In genomic region chr5:33725846-33726245, GRCh38 we compare ENCODE assay signal across 28 cellular contexts.
DNase-seq lines count a peak whose midpoint lies in the region; ATAC-seq and TF ChIP-seq lines count a peak whose summit lies in the region.
"Had no signal": no experiment of that assay in that cellular context is flagged by ENCODE, and none has a peak within 500 bp of the region (broad histone marks: within the 10 kb centered on the region; RNA-seq: fewer than 3 reads in every experiment).

No MANE protein-coding gene starts in this region.

- H3K27me3 ChIP-seq in aorta (ENCODE audit: control insufficient read depth in 1 of 2, insufficient read depth in 2 of 2, low read length in 1 of 2): no peaks in the 10 kb centered on the region
- H3K27me3 ChIP-seq: BLaER1, breast epithelium, colonic mucosa had no signal

- no peak overlapping the region for H3K27ac ChIP-seq in aorta (ENCODE audit: low read depth in 1 of 2, low read length in 2 of 2)
- H3K27ac ChIP-seq: BLaER1, colonic mucosa, psoas muscle had no signal

- H3K4me1 ChIP-seq in aorta (ENCODE audit: control insufficient read depth in 1 of 2, insufficient read depth in 2 of 2, low read length in 2 of 2): peaks cover 0 to 3% of the 10 kb centered on the region in 2 donors
- H3K4me1 ChIP-seq: BLaER1, breast epithelium, colonic mucosa, psoas muscle had no signal

- no peaks in the 10 kb centered on the region for H3K4me1 Mint-ChIP-seq in nephron progenitor cell
- H3K4me1 Mint-ChIP-seq: activated naive CD8-positive, alpha-beta T cell treated with anti-CD3 and anti-CD28 coated beads, Interleukin-2, amount 50 U/mL, for 24 hours; IgD-negative memory B cell had no signal

- no peaks in the 10 kb centered on the region for H3K36me3 ChIP-seq in aorta (ENCODE audit: control insufficient read depth in 1 of 2, insufficient read depth in 2 of 2, low read length in 1 of 2)
- H3K36me3 ChIP-seq: BLaER1, breast epithelium, colonic mucosa had no signal

- no peaks in the 10 kb centered on the region for H3K9me3 Mint-ChIP-seq in nephron progenitor cell
- H3K9me3 Mint-ChIP-seq: activated CD8-positive, alpha-beta T cell treated with anti-CD3 and anti-CD28 coated beads for 36 hours; activated naive CD8-positive, alpha-beta T cell treated with anti-CD3 and anti-CD28 coated beads, Interleukin-2, amount 50 U/mL, for 24 hours; effector memory CD8-positive, alpha-beta T cell had no signal

- H3K4me3 ChIP-seq in fibroblast of pulmonary artery (replicated peaks; ENCODE audit: low read depth, low read length): no peak overlapping the region
- H3K4me3 ChIP-seq in aorta (ENCODE audit: low read length in 2 of 2): no peak overlapping the region
- H3K4me3 ChIP-seq: BLaER1, breast epithelium, colonic mucosa, lung, psoas muscle had no signal

- no peaks in the 10 kb centered on the region for H3K36me3 Mint-ChIP-seq in nephron progenitor cell (ENCODE audit: low read depth)
- H3K36me3 Mint-ChIP-seq: IgD-negative memory B cell had no signal

- DNase-seq in Right ventricle myocardium inferior (ENCODE audit: missing footprints) (no peak), Right ventricle myocardium superior (no peak), M059J (ENCODE audit: low read depth) (peak; percentile 66), fibroblast of pulmonary artery (ENCODE audit: low read depth) (peak; percentile 46), aorta (no peak), nephron progenitor cell (no peak)
- no peak for DNase-seq in stimulated activated CD4-positive, alpha-beta T cell treated with anti-CD3 and anti-CD28 coated beads, Interleukin-4, amount 100 ng/mL, for 4 hours
- DNase-seq: 8988T; activated CD8-positive, alpha-beta T cell treated with anti-CD3 and anti-CD28 coated beads for 36 hours; activated gamma-delta T cell; activated naive CD8-positive, alpha-beta T cell treated with anti-CD3 and anti-CD28 coated beads, Interleukin-2, amount 50 U/mL, for 24 hours; activated T-cell treated with anti-CD3 and anti-CD28 coated beads for 4 hours; colonic mucosa; DND-41; effector memory CD8-positive, alpha-beta T cell; kidney; NCI-H1105 treated with DMSO at 0.1 percent for 48 hours; NCI-H2081; NCI-H82; psoas muscle; SHP77 treated with DMSO at 0.1 percent for 48 hours; trophoblast cell had no signal

- WGBS in aorta, 2 donors: 26 to 66% methylated on average over 3 of the region's 3 CpGs

- H3K4me3 Mint-ChIP-seq in nephron progenitor cell: no peak overlapping the region
- H3K4me3 Mint-ChIP-seq: activated CD8-positive, alpha-beta T cell treated with anti-CD3 and anti-CD28 coated beads for 36 hours; activated naive CD8-positive, alpha-beta T cell treated with anti-CD3 and anti-CD28 coated beads, Interleukin-2, amount 50 U/mL, for 24 hours; effector memory CD8-positive, alpha-beta T cell; IgD-negative memory B cell had no signal

- no peak for TF ChIP-seq CTCF in fibroblast of pulmonary artery (IDR thresholded peaks at IDR 0.05; ENCODE audit: low read length, missing control alignments)
- no peak for TF ChIP-seq CTCF in nephron progenitor cell (IDR thresholded peaks at IDR 0.05)

- H3K9me3 ChIP-seq in aorta (ENCODE audit: control insufficient read depth, low read length): no peaks in the 10 kb centered on the region
- H3K9me3 ChIP-seq: BLaER1, breast epithelium, colonic mucosa, psoas muscle had no signal

- intact Hi-C loops in Right ventricle myocardium inferior (cut with DNase I): no loop called here
- intact Hi-C loops in Right ventricle myocardium superior (cut with DNase I): no loop called here
- intact Hi-C loops in aorta (cut with DNase I): no loop called here

- peaks cover 4% of the 10 kb centered on the region for H3K27me3 Mint-ChIP-seq in nephron progenitor cell (ENCODE audit: low read depth, poor library complexity)
- H3K27me3 Mint-ChIP-seq: activated CD8-positive, alpha-beta T cell treated with anti-CD3 and anti-CD28 coated beads for 36 hours had no signal

- no peak overlapping the region for H3K27ac Mint-ChIP-seq in nephron progenitor cell
- H3K27ac Mint-ChIP-seq: activated CD8-positive, alpha-beta T cell treated with anti-CD3 and anti-CD28 coated beads for 36 hours; activated naive CD8-positive, alpha-beta T cell treated with anti-CD3 and anti-CD28 coated beads, Interleukin-2, amount 50 U/mL, for 24 hours; effector memory CD8-positive, alpha-beta T cell; IgD-negative memory B cell had no signal

- ATAC-seq in Right ventricle myocardium inferior (peak; percentile 6), Right ventricle myocardium superior (ENCODE audit: poor library complexity) (no peak), aorta (ENCODE audit: low FRiP score) (peak; percentile 20), GM21360 (IDR thresholded peaks at IDR 0.05; ENCODE audit: unreplicated experiment) (no peak)
- ATAC-seq: activated CD8-positive, alpha-beta T cell treated with anti-CD3 and anti-CD28 coated beads for 36 hours; activated naive CD8-positive, alpha-beta T cell treated with anti-CD3 and anti-CD28 coated beads, Interleukin-2, amount 50 U/mL, for 24 hours; effector memory CD8-positive, alpha-beta T cell; HCT116 had no signal

Comparison
In these comparisons a context has a peak if more than half of its experiments do, and no peak if none do; other contexts are left out.
1. ATAC-seq: peak in Right ventricle myocardium inferior (single experiment) and aorta (single experiment); none in Right ventricle myocardium superior (single experiment) and GM21360 (single experiment).
2. DNase-seq: peak in M059J (single experiment) and fibroblast of pulmonary artery (single experiment); none in Right ventricle myocardium inferior (single experiment), Right ventricle myocardium superior (single experiment), aorta (0 of 2), stimulated activated CD4-positive, alpha-beta T cell treated with anti-CD3 and anti-CD28 coated beads, Interleukin-4, amount 100 ng/mL, for 4 hours (0 of 2) and nephron progenitor cell (single experiment).